29 cellular contexts compared by ENCODE assay signal in genomic region chr1:27999055-27999454, GRCh38.
"Had no signal": no experiment of that assay in that cellular context is flagged by ENCODE, and none has a peak within 500 bp of the region (broad histone marks: within the 10 kb centered on the region; RNA-seq: fewer than 3 reads in every experiment).

No MANE protein-coding gene starts in this region.

- H3K36me3 ChIP-seq: ovary had no signal

- DNase-seq: hypothalamus; immature natural killer cell; kidney; left colon; left ventricle myocardium inferior; mesenchymal stem cell; naive thymus-derived CD8-positive, alpha-beta T cell; nephron progenitor cell; occipital lobe; ovary; right lobe of liver; stimulated activated CD4-positive, alpha-beta T cell treated with anti-CD3 and anti-CD28 coated beads, Interleukin-1b, Interleukin-23, amount 100 ng/mL, for 48 hours; stimulated activated CD4-positive, alpha-beta T cell treated with anti-CD3 and anti-CD28 coated beads, Interleukin-2, amount 100 ng/mL, for 48 hours; stimulated activated CD4-positive, alpha-beta T cell treated with anti-CD3 and anti-CD28 coated beads, Interleukin-4, amount 100 ng/mL, for 4 hours; stimulated activated CD8-positive, alpha-beta memory T cell treated with anti-CD3 and anti-CD28 coated beads, Interleukin-4, amount 100 ng/mL, for 48 hours; stimulated activated naive CD4-positive, alpha-beta T cell; tibial artery; upper lobe of right lung had no signal

- ATAC-seq: left colon; naive thymus-derived CD8-positive, alpha-beta T cell; right lobe of liver; upper lobe of right lung had no signal

- H3K4me3 ChIP-seq: left ventricle myocardium inferior, lung, neural progenitor cell, ovary, right atrium auricular region, right lobe of liver, smooth muscle cell, suprapubic skin, thoracic aorta, tibial artery, upper lobe of right lung had no signal

- H2AFZ ChIP-seq: neural progenitor cell had no signal

- H3K27me3 Mint-ChIP-seq: naive thymus-derived CD8-positive, alpha-beta T cell; progenitor cell of endocrine pancreas; stimulated activated naive CD8-positive, alpha-beta T cell treated with anti-CD3 and anti-CD28 coated beads, Interleukin-15, Interleukin-2, amounts not matched to agents 100 ng/mL and 50 ng/mL, for 24 hours had no signal

- H3K9me3 Mint-ChIP-seq: immature natural killer cell; naive thymus-derived CD8-positive, alpha-beta T cell; nephron progenitor cell; neural progenitor cell; stimulated activated naive CD8-positive, alpha-beta T cell treated with anti-CD3 and anti-CD28 coated beads, Interleukin-15, Interleukin-2, amounts not matched to agents 100 ng/mL and 50 ng/mL, for 24 hours had no signal

- H3K27ac Mint-ChIP-seq: nephron progenitor cell; neural progenitor cell; progenitor cell of endocrine pancreas; stimulated activated naive CD8-positive, alpha-beta T cell treated with anti-CD3 and anti-CD28 coated beads, Interleukin-15, Interleukin-2, amounts not matched to agents 100 ng/mL and 50 ng/mL, for 24 hours had no signal

- H3K9ac ChIP-seq: neural progenitor cell had no signal

- H3K9me3 ChIP-seq: left ventricle myocardium inferior, neutrophil, ovary, right atrium auricular region, right lobe of liver, suprapubic skin, thoracic aorta, tibial artery, upper lobe of right lung had no signal

- H3K4me1 ChIP-seq: neural progenitor cell, right lobe of liver, suprapubic skin, tibial artery, upper lobe of right lung had no signal

- H3K4me2 ChIP-seq: neural progenitor cell, smooth muscle cell had no signal

- FAIRE-seq: islet of Langerhans, kidney, urothelium cell line had no signal

- H3K4me1 Mint-ChIP-seq: nephron progenitor cell, neural progenitor cell had no signal

- H3K27ac ChIP-seq: left ventricle myocardium inferior, neural progenitor cell, neutrophil, ovary, right atrium auricular region, right lobe of liver, suprapubic skin, thoracic aorta, tibial artery, upper lobe of right lung had no signal

- H3K4me3 Mint-ChIP-seq: immature natural killer cell; naive thymus-derived CD8-positive, alpha-beta T cell; nephron progenitor cell; neural progenitor cell; stimulated activated naive CD8-positive, alpha-beta T cell treated with anti-CD3 and anti-CD28 coated beads, Interleukin-15, Interleukin-2, amounts not matched to agents 100 ng/mL and 50 ng/mL, for 24 hours had no signal

- H3K27me3 ChIP-seq: neural progenitor cell, neutrophil, ovary, right atrium auricular region, right lobe of liver, suprapubic skin, tibial artery, upper lobe of right lung had no signal
